9 cellular contexts compared by ENCODE assay signal in the genomic region with DNA sequence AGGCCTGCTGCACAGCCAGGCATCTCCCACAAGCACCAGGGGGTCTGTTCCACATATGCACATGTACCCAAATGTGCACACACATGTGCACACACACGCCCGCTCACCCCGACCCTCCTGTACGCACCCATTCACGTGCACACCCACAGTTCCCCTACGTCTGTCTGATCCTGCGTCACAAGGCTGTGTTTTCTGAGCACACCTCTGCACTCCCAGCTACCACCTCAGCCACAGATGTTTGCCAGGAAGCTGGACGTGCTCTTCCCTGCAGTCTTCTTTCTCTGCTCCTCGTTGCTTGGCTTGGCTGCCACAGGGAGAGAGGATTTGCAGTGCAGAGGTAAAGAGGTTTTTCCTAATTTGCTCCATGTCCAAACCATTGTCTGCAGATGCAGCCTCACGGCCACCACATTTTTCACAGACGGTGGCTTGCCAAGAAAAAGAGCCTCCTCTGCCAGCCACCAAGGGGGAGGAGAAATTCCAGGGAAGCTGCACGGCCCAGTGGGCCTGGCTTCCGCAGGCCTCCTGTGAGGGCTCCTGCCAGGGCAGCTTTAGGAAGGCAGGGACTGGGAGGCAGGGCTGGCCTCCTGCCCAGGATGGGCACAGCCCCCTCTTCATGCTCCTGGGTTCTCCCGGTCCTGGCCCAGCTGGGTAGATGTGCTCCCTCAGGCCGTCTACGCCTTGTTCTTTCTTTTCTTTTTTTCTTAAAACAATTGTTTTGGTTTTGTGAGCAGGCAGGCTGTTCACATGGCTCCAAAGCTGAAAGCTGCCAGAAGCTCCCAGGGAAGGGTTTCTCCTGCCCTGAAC. TPM values are rescaled to one million over a fixed set of nuclear protein-coding genes. Genes with fewer than 3 reads are reported as not detected.
A peak's percentile ranks its signal among the peaks of the same experiment; 100 is the strongest.
DNase-seq lines count a peak whose midpoint lies in the region; ATAC-seq and TF ChIP-seq lines count a peak whose summit lies in the region.
"Had no signal": no experiment of that assay in that cellular context is flagged by ENCODE, and none has a peak within 500 bp of the region (broad histone marks: within the 10 kb centered on the region; RNA-seq: fewer than 3 reads in every experiment).

No MANE protein-coding gene starts in this region.

- ATAC-seq in upper lobe of left lung (ENCODE audit: low FRiP score in 2 of 2) (peak; percentile 73 to 80), HG03196 (IDR thresholded peaks at IDR 0.05; ENCODE audit: unreplicated experiment) (no peak)

- peak overlapping the region in 1 of 59 donors; percentile 1 for H3K4me3 ChIP-seq in dorsolateral prefrontal cortex
- H3K4me3 ChIP-seq in upper lobe of left lung, result no peak overlapping the region

- no peak for TF ChIP-seq POLR2A in upper lobe of left lung (IDR thresholded peaks at IDR 0.05)

- TF ChIP-seq EP300 in upper lobe of left lung (IDR thresholded peaks at IDR 0.05), result no peak

- H3K9me3 ChIP-seq in upper lobe of left lung, result peaks cover 0 to 12% (median 4%) of the 10 kb centered on the region in 4 donors

- intact Hi-C loops in dorsolateral prefrontal cortex (cut with DNase I), result no loop called here

- no peaks in the 10 kb centered on the region for H3K36me3 ChIP-seq in upper lobe of left lung

- peaks cover 12 to 17% (median 15%) of the 10 kb centered on the region in 4 donors for H3K4me1 ChIP-seq in upper lobe of left lung

- TF ChIP-seq CTCF in dorsolateral prefrontal cortex (IDR thresholded peaks at IDR 0.05 in 54 of 56, conservative IDR thresholded peaks at IDR 0.05 in 2 of 56; ENCODE audit: low read depth in 1 of 56, partially characterized antibody in 56 of 56), result no peak
- TF ChIP-seq CTCF in upper lobe of left lung (IDR thresholded peaks at IDR 0.05), result no peak

- DNase-seq in NCI-H1105 treated with DMSO at 0.1 percent for 48 hours (lab: John Stamatoyannopoulos, UW) (peak; percentile 18), NCI-H1105 (lab: John Stamatoyannopoulos, UW) (no peak), dorsolateral prefrontal cortex (peak in 9 of 10 donors; percentile 32 to 80 (median 67)), medulla oblongata (ENCODE audit: extremely low spot score) (peak; percentile 81), upper lobe of left lung (no peak), SKM-1 treated with dmso at 0.1 percent for 144 hours (lab: John Stamatoyannopoulos, UW; ENCODE audit: unreplicated experiment) (no peak), NCI-H1417 (lab: John Stamatoyannopoulos, UW) (no peak)

- H3K27ac ChIP-seq in dorsolateral prefrontal cortex (peak overlapping the region in 56 of 59 donors; percentile 4 to 89 (median 74)), upper lobe of left lung (peak overlapping the region; percentile 24 to 67 (median 41))
- H3K27ac ChIP-seq: 22Rv1 had no signal

- H3K27me3 ChIP-seq in dorsolateral prefrontal cortex, result no peaks in the 10 kb centered on the region
- no peaks in the 10 kb centered on the region for H3K27me3 ChIP-seq in upper lobe of left lung

- WGBS in upper lobe of left lung, 2 donors, result 39 to 57% methylated on average over 16 of the region's 16 CpGs

RNA-seq across cellular contexts. Expression of a gene that starts 29.2 kb away (rescaled TPM):
- 100 to 1,000 TPM in 78 of 120 experiments, 10 to 100 TPM in 42; 63.1 to 197 (median 109) TPM for total RNA-seq in dorsolateral prefrontal cortex
- 10 to 100 TPM; 24.0 to 96.8 (median 37.0) TPM for total RNA-seq in upper lobe of left lung

Comparison
In these comparisons a context has a peak if more than half of its experiments do, and no peak if none do; other contexts are left out.
1. DNase-seq: peak in NCI-H1105 treated with DMSO at 0.1 percent for 48 hours (single experiment), dorsolateral prefrontal cortex (9 of 10) and medulla oblongata (single experiment); none in NCI-H1105 (single experiment), upper lobe of left lung (0 of 2), SKM-1 treated with dmso at 0.1 percent for 144 hours (single experiment) and NCI-H1417 (0 of 3).